Comparison of ENCODE assay signal across 20 cellular contexts in genomic region chr19:3893509-3894179, GRCh38. TPM values are rescaled to one million over a fixed set of nuclear protein-coding genes. Genes with fewer than 3 reads are reported as not detected.
DNase-seq lines count a peak whose midpoint lies in the region; ATAC-seq lines count a peak whose summit lies in the region.
"Had no signal": no experiment of that assay in that cellular context is flagged by ENCODE, and none has a peak within 500 bp of the region (broad histone marks: within the 10 kb centered on the region; RNA-seq: fewer than 3 reads in every experiment).

No MANE protein-coding gene starts in this region.

- no peaks in the 10 kb centered on the region for H3K36me3 Mint-ChIP-seq in activated T-cell treated with anti-CD3 and anti-CD28 coated beads, Interleukin-2, amount 50 U/mL, for 24 hours (ENCODE audit: low read depth)
- H3K36me3 Mint-ChIP-seq: CD14-positive monocyte had no signal

- ATAC-seq in Right ventricle myocardium inferior (peak; percentile 54), GM21381 (IDR thresholded peaks at IDR 0.05; ENCODE audit: unreplicated experiment) (no peak), HG02852 (IDR thresholded peaks at IDR 0.05; ENCODE audit: unreplicated experiment) (no peak)

- intact Hi-C loops in Right ventricle myocardium inferior (cut with DNase I) (no loop called here), cardiac septum (cut with DNase I) (no loop called here)

- no peak overlapping the region for H3K4me3 Mint-ChIP-seq in activated T-cell treated with anti-CD3 and anti-CD28 coated beads, Interleukin-2, amount 50 U/mL, for 24 hours
- H3K4me3 Mint-ChIP-seq: B cell, CD14-positive monocyte had no signal

- H3K27ac Mint-ChIP-seq in activated T-cell treated with anti-CD3 and anti-CD28 coated beads, Interleukin-2, amount 50 U/mL, for 24 hours: no peak overlapping the region
- H3K27ac Mint-ChIP-seq: B cell, CD14-positive monocyte had no signal

- peaks cover 4% of the 10 kb centered on the region for H3K4me1 Mint-ChIP-seq in activated T-cell treated with anti-CD3 and anti-CD28 coated beads, Interleukin-2, amount 50 U/mL, for 24 hours (ENCODE audit: low read depth)
- H3K4me1 Mint-ChIP-seq: B cell, CD14-positive monocyte had no signal

- DNase-seq in Right ventricle myocardium inferior (ENCODE audit: missing footprints) (no peak), cardiac septum (ENCODE audit: low spot score) (no peak), G401 (ENCODE audit: low spot score) (peak; percentile 7), NCI-H2029 treated with DMSO at 0.1 percent for 48 hours (lab: John Stamatoyannopoulos, UW) (peak; percentile 47), left kidney (ENCODE audit: low read depth, low spot score) (peak; percentile 24)
- DNase-seq in activated T-cell treated with anti-CD3 and anti-CD28 coated beads, Interleukin-2, amount 50 U/mL, for 24 hours: no peak
- DNase-seq: Kasumi-1; NCI-H1694 treated with DMSO at 0.1 percent for 48 hours; NCI-H345; NCI-H524; NCI-H774; NK-92 treated with Interleukin-12 subunit alpha and Interleukin-12 subunit beta, amount 100 ng/mL, for 24 hours; Peyer's patch; T-helper 1 cell had no signal

- in situ Hi-C loops in G401 (cut with HindIII; ENCODE audit: low sequenced_read_pairs): no loop called here

- H3K27me3 Mint-ChIP-seq in activated T-cell treated with anti-CD3 and anti-CD28 coated beads, Interleukin-2, amount 50 U/mL, for 24 hours: no peaks in the 10 kb centered on the region

- no peaks in the 10 kb centered on the region for H3K9me3 Mint-ChIP-seq in activated T-cell treated with anti-CD3 and anti-CD28 coated beads, Interleukin-2, amount 50 U/mL, for 24 hours

RNA-seq across cellular contexts. Expression of gene ATCAY, which starts 13.2 kb away (rescaled TPM):
- total RNA-seq in Right ventricle myocardium inferior (not detected), cardiac septum (not detected)
- total RNA-seq in G401 (2014; rRNA removed; shearing (Covaris generic)): 0.18 and 0.44 TPM in 2 replicates
- total RNA-seq: B cell, MCF 10A had no signal

RNA-seq across cellular contexts. Expression of gene ZFR2, which starts 24.8 kb away (rescaled TPM):
- total RNA-seq in Right ventricle myocardium inferior (not detected), cardiac septum (0.62 TPM)
- 22.5 and 49.8 TPM in 2 replicates for total RNA-seq in G401 (2014; rRNA removed; shearing (Covaris generic))
- total RNA-seq: MCF 10A, Peyer's patch, SJSA1 had no signal

RNA-seq across cellular contexts. Expression of gene NMRK2, which starts 39.2 kb away (rescaled TPM):
- 627 TPM for total RNA-seq in Right ventricle myocardium inferior
- 568 TPM for total RNA-seq in cardiac septum
- total RNA-seq in G401 (2014; rRNA removed; shearing (Covaris generic)): 22.0 and 27.8 TPM in 2 replicates
- total RNA-seq: B cell, MCF 10A, Peyer's patch, SJSA1 had no signal

Comparison
In these comparisons a context has a peak if more than half of its experiments do, and no peak if none do; other contexts are left out.
1. DNase-seq: peak in G401 (single experiment), NCI-H2029 treated with DMSO at 0.1 percent for 48 hours (single experiment) and left kidney (single experiment); none in Right ventricle myocardium inferior (single experiment), cardiac septum (single experiment) and activated T-cell treated with anti-CD3 and anti-CD28 coated beads, Interleukin-2, amount 50 U/mL, for 24 hours (single experiment).
2. RNA of gene ZFR2, which starts 24.8 kb away (total RNA-seq): 22.5 to 49.8 TPM in G401; 0.62 TPM in cardiac septum (single experiment) and not detected in Right ventricle myocardium inferior (single experiment); every median in the first group is over 10 times any median in the second.
3. RNA of gene NMRK2, which starts 39.2 kb away (total RNA-seq): 627 TPM in Right ventricle myocardium inferior (single experiment) and 568 TPM in cardiac septum (single experiment); 22.0 to 27.8 TPM in G401; every median in the first group is over 10 times any median in the second.